Comparison of ENCODE assay signal across 8 cellular contexts in the genomic region with DNA sequence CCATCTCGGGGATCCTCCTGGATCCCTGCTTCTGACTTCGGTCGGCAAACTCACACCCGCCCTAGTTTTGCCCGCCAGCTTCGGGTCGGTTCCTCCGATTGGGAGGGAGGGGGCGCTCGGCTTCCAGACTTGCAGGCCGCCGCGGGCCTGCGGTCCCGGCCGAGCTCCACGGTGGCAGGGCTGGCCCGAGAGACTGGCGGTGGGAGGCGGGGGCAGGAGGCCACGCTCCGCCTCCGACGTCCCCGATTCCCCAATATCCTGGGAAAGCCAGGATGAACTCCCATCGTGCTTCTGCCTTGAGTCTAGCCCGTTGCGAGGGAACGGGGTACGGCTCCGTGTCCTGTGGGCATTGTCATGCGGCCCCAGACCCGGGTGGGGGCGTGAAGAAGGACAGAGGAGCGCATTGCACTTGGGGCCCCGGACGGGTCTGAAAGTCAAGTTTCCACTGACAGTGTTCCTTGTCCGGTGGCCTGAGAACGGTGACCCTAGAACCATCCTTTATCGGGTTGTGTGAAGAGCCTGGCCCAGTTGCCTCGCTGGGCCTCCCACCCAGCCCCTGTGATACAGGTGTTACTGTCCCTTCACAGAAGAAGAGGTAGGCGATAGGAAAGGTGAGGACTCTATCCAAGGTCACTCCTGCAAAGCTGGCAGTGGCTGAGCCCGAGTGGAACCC. TPM values are rescaled to one million over a fixed set of nuclear protein-coding genes. Genes with fewer than 3 reads are reported as not detected.
DNase-seq lines count a peak whose midpoint lies in the region; ATAC-seq, FAIRE-seq and TF ChIP-seq lines count a peak whose summit lies in the region.

No MANE protein-coding gene starts in this region.

- in situ Hi-C loops in SK-MEL-5 (cut with HindIII; ENCODE audit: low pct_unique_long_range_greater_than_20kb, low sequenced_read_pairs), result no loop called here

- peak overlapping the region in 1 of 4 donors; percentile 66 for H3K4me3 ChIP-seq in adrenal gland

- FAIRE-seq in urothelium cell line (lab: Jason Lieb, UNC), result no peak

- H3K9me3 ChIP-seq in adrenal gland (replicated peaks in 1 of 3), result no peaks in the 10 kb centered on the region

- H3K36me3 ChIP-seq in adrenal gland (replicated peaks in 1 of 2), result no peaks in the 10 kb centered on the region

- TF ChIP-seq POLR2A in adrenal gland (IDR thresholded peaks at IDR 0.05), result no peak

- peak overlapping the region in 1 of 5 donors; percentile 70 for H3K27ac ChIP-seq in adrenal gland

- peaks cover 40% of the 10 kb centered on the region for H3K27me3 ChIP-seq in adrenal gland

- peak; percentile 63 for TF ChIP-seq CTCF in GM12872 (IDR thresholded peaks at IDR 0.05; ENCODE audit: insufficient read depth, low read depth, low read length)
- TF ChIP-seq CTCF in adrenal gland (IDR thresholded peaks at IDR 0.05), result peak; percentile 69 to 91 (median 80)

- DNase-seq in HT-29 (ENCODE audit: low spot score), result peak; percentile 37
- DNase-seq in SK-MEL-5 (ENCODE audit: low read depth, low spot score), result peak; percentile 67
- DNase-seq in adrenal gland, result peak; percentile 79 to 89 (median 86)
- peak; percentile 87 for DNase-seq in left cardiac atrium
- DNase-seq in posterior vena cava (ENCODE audit: low spot score), result peak; percentile 95
- peak; percentile 54 for DNase-seq in urothelium cell line (ENCODE audit: low spot score)

- WGBS in adrenal gland, 4 donors, result 10 to 11% (median 10%) methylated on average over 21 to 43 of the region's 43 CpGs

- intact Hi-C loops in adrenal gland (cut with DNase I), result loop anchor here (2.0 to 10.0 kb wide), 4 partner anchors 89 to 337 kb away; no protein-coding TSS in a partner anchor
- intact Hi-C loops in left cardiac atrium (cut with DNase I), result loop anchor here (1.0 to 5.0 kb wide), 3 partner anchors 209 to 337 kb away; no protein-coding TSS in a partner anchor
- intact Hi-C loops in posterior vena cava (cut with DNase I), result loop anchor here (1.0 to 10.0 kb wide), 5 partner anchors 201 to 731 kb away; no protein-coding TSS in a partner anchor

- ATAC-seq in left cardiac atrium (peak; percentile 87 to 91), GM21619 (IDR thresholded peaks at IDR 0.05; ENCODE audit: unreplicated experiment) (no peak)

- H3K4me1 ChIP-seq in adrenal gland (replicated peaks in 1 of 2), result peaks cover 22 to 33% of the 10 kb centered on the region in 2 donors

RNA-seq across cellular contexts. Expression of gene INHBB, which starts 2.4 kb away (rescaled TPM):
- not detected in 2 replicates for total RNA-seq in HT-29 (2014; rRNA removed; shearing (Covaris generic))
- total RNA-seq in SK-MEL-5 (2014; rRNA removed; shearing (Covaris generic)), result not detected in 2 replicates
- not detected in 2 replicates for polyA plus RNA-seq in SK-MEL-5 (2015; cell fraction: cytosol; rRNA removed)
- not detected in 2 replicates for polyA plus RNA-seq in SK-MEL-5 (2015; cell fraction: nucleus; rRNA removed)
- 1 to 10 TPM; 1.1 to 9.1 (median 6.8) TPM for total RNA-seq in adrenal gland
- polyA plus RNA-seq in adrenal gland, result 1 to 10 TPM; 2.4 to 8.7 (median 8.5) TPM
- 1 to 10 TPM; 3.7 to 3.9 TPM for total RNA-seq in left cardiac atrium
- total RNA-seq in posterior vena cava, result 1 to 10 TPM; 5.8 to 9.9 TPM

Comparison
In these comparisons a context has a peak if more than half of its experiments do, and no peak if none do; other contexts are left out.
1. DNase-seq: peak in every context shown above with its lines; median percentile 95 in posterior vena cava; 87 in left cardiac atrium; 86 in adrenal gland; 67 in SK-MEL-5; 54 in urothelium cell line; 37 in HT-29.